8 cellular contexts compared by ENCODE assay signal in genomic region chr5:77851229-77852067, GRCh38.
A peak's percentile ranks its signal among the peaks of the same experiment; 100 is the strongest.
DNase-seq lines count a peak whose midpoint lies in the region; ATAC-seq and TF ChIP-seq lines count a peak whose summit lies in the region.

No MANE protein-coding gene starts in this region.

- 10% methylated on average over 83 of the region's 83 CpGs for WGBS in esophagus, 2 donors
- 2 to 4% methylated on average over 83 of the region's 83 CpGs for WGBS in aorta, 2 donors

- no peak for DNase-seq in GM12864 (ENCODE audit: low read depth)
- peak in 1 of 2 donors; percentile 81 for DNase-seq in aorta
- DNase-seq in NCI-H2081 (lab: John Stamatoyannopoulos, UW) = no peak
- no peak for DNase-seq in glomerular visceral epithelial cell (ENCODE audit: extremely low spot score)

- no peaks in the 10 kb centered on the region for H3K36me3 ChIP-seq in esophagus (ENCODE audit: control insufficient read depth in 2 of 2, insufficient read depth in 2 of 2, low read length in 1 of 2)
- H3K36me3 ChIP-seq in muscle layer of duodenum (ENCODE audit: control insufficient read depth in 1 of 2, insufficient read depth in 2 of 2, low read length in 2 of 2) = no peaks in the 10 kb centered on the region
- no peaks in the 10 kb centered on the region for H3K36me3 ChIP-seq in aorta (ENCODE audit: control insufficient read depth in 1 of 2, insufficient read depth in 2 of 2, low read length in 1 of 2)

- peak overlapping the region in 1 of 2 donors; percentile 37 for H3K27ac ChIP-seq in esophagus (ENCODE audit: low read depth in 2 of 2, low read length in 1 of 2)
- H3K27ac ChIP-seq in muscle layer of duodenum (ENCODE audit: low read length) = no peak overlapping the region
- H3K27ac ChIP-seq in aorta (ENCODE audit: low read depth in 1 of 2, low read length in 2 of 2) = no peak overlapping the region

- no peak for TF ChIP-seq CTCF in GM12864 (IDR thresholded peaks at IDR 0.05; ENCODE audit: low read depth, low read length, missing control alignments)

- ATAC-seq in SK-N-SH treated with all-trans-retinoic acid at 6 μM for 48 hours (peak; percentile 70), aorta (ENCODE audit: low FRiP score) (peak; percentile 64), HG03520 (IDR thresholded peaks at IDR 0.05; ENCODE audit: unreplicated experiment) (no peak)

- H3K9me3 ChIP-seq in esophagus (ENCODE audit: control insufficient read depth in 2 of 2, insufficient read depth in 1 of 2, low read depth in 1 of 2, low read length in 1 of 2) (no peaks in the 10 kb centered on the region), muscle layer of duodenum (ENCODE audit: control insufficient read depth in 1 of 2, low read length in 2 of 2) (no peaks in the 10 kb centered on the region), aorta (ENCODE audit: control insufficient read depth, low read length) (no peaks in the 10 kb centered on the region)

- peak overlapping the region; percentile 58 for H3K4me3 ChIP-seq in GM12864 (ENCODE audit: low read depth, low read length)
- peak overlapping the region; percentile 55 to 61 for H3K4me3 ChIP-seq in esophagus (ENCODE audit: low read depth in 1 of 2, low read length in 2 of 2)
- peak overlapping the region; percentile 72 to 86 for H3K4me3 ChIP-seq in muscle layer of duodenum (ENCODE audit: low read depth in 1 of 2, low read length in 2 of 2)
- H3K4me3 ChIP-seq in aorta (ENCODE audit: low read length in 2 of 2) = peak overlapping the region; percentile 11 to 45

- H3K27me3 ChIP-seq in esophagus (ENCODE audit: control insufficient read depth in 1 of 2, insufficient read depth in 2 of 2, low read length in 2 of 2) = no peaks in the 10 kb centered on the region
- peaks cover 8% of the 10 kb centered on the region for H3K27me3 ChIP-seq in muscle layer of duodenum (ENCODE audit: low read depth, low read length)
- H3K27me3 ChIP-seq in aorta (ENCODE audit: control insufficient read depth in 1 of 2, insufficient read depth in 2 of 2, low read length in 1 of 2) = no peaks in the 10 kb centered on the region

- intact Hi-C loops in aorta (cut with DNase I) = no loop called here

- H3K4me1 ChIP-seq in esophagus (ENCODE audit: control insufficient read depth in 2 of 2, insufficient read depth in 2 of 2, low read length in 1 of 2) (peaks cover 6 to 9% of the 10 kb centered on the region in 2 donors), muscle layer of duodenum (ENCODE audit: control insufficient read depth in 1 of 2, insufficient read depth in 2 of 2, low read length in 2 of 2) (peaks cover 0 to 9% of the 10 kb centered on the region in 2 donors), aorta (ENCODE audit: control insufficient read depth in 1 of 2, insufficient read depth in 2 of 2, low read length in 2 of 2) (no peaks in the 10 kb centered on the region)

TF ChIP-seq in SK-N-SH treated with all-trans-retinoic acid at 6 μM for 48 hours, 23 proteins besides CTCF, POLR2A, EP300 and RAD21:
- TF ChIP-seq CSRNP3 (CRISPR knock-in tag; IDR thresholded peaks at IDR 0.05) (no peak), ZFP30 (CRISPR knock-in tag; IDR thresholded peaks at IDR 0.05) (no peak), OSR1 (CRISPR knock-in tag; IDR thresholded peaks at IDR 0.05) (no peak), ISL1 (CRISPR knock-in tag; IDR thresholded peaks at IDR 0.05) (no peak), TOX (CRISPR knock-in tag; IDR thresholded peaks at IDR 0.05; ENCODE audit: borderline replicate concordance) (no peak), SNAI2 (CRISPR knock-in tag; IDR thresholded peaks at IDR 0.05) (no peak), CREB5 (CRISPR knock-in tag; IDR thresholded peaks at IDR 0.05; ENCODE audit: low read depth) (no peak), GLIS3 (CRISPR knock-in tag; IDR thresholded peaks at IDR 0.05) (no peak), TSHZ2 (CRISPR knock-in tag; IDR thresholded peaks at IDR 0.05) (no peak), RARB (CRISPR knock-in tag; IDR thresholded peaks at IDR 0.05) (no peak), PATZ1 (CRISPR knock-in tag; IDR thresholded peaks at IDR 0.05; ENCODE audit: borderline replicate concordance) (no peak), ZFP3 (CRISPR knock-in tag; IDR thresholded peaks at IDR 0.05) (no peak), ARNTL (CRISPR knock-in tag; IDR thresholded peaks at IDR 0.05; ENCODE audit: borderline replicate concordance, low read depth) (no peak), ZNF70 (CRISPR knock-in tag; IDR thresholded peaks at IDR 0.05) (no peak), PPARA (CRISPR knock-in tag; IDR thresholded peaks at IDR 0.05; ENCODE audit: borderline replicate concordance) (no peak), ESRRG (CRISPR knock-in tag; IDR thresholded peaks at IDR 0.05) (no peak)

Comparison
In these comparisons a context has a peak if more than half of its experiments do, and no peak if none do; other contexts are left out.
1. H3K4me3 ChIP-seq: peak in every context shown above with its lines; median percentile 79 in muscle layer of duodenum; 58 in GM12864; 58 in esophagus; 28 in aorta.